ENCODE assay signal across 21 cellular contexts in the genomic region with DNA sequence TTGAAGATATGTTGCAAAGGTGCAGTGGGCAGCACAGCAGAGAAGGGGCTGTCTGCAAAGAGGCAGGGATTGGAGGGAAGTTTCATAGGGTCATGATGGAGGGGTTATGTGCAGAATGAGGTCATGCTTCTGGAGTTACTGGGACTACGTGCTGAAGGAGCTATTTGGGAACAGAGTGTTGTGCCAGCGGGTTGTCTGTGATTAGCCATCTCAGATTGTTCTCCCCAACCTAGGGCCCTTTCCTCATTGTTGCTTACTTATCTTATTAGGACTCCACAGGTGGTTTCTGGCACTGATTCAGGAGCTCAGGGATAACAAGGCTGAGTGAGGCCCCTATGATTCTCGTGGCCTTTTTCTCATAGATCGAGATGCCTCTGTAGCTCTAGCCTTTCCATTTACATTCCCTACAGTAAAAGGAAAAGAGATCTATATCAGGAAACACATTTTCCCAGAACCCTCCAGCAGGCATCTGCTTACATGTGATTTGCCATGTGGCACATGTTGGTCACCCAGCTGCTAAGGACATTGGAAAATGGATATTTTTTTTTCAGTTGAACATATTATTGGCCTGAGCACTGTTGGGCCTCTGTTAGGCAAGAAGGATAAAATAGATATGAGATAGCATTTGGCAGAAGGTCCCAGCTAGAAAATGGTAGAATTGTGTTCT.
"Had no signal": no experiment of that assay in that cellular context is flagged by ENCODE, and none has a peak within 500 bp of the region (broad histone marks: within the 10 kb centered on the region; RNA-seq: fewer than 3 reads in every experiment).

No MANE protein-coding gene starts in this region.

- H3K4me1 ChIP-seq: left ventricle myocardium inferior, suprapubic skin, transverse colon, vagina had no signal

- H3K27me3 Mint-ChIP-seq: activated naive CD4-positive, alpha-beta T cell treated with anti-CD3 and anti-CD28 coated beads, Interleukin-2, amount 10 ng/mL, durations not matched to agents 7 days and 5 days; stimulated activated naive CD8-positive, alpha-beta T cell treated with anti-CD3 and anti-CD28 coated beads, Interleukin-15, amount 100 ng/mL, for 72 hours had no signal

- H3K27ac ChIP-seq: brain microvascular endothelial cell, left ventricle myocardium inferior, suprapubic skin, transverse colon, vagina, WERI-Rb-1 had no signal

- H3K4me3 ChIP-seq: left ventricle myocardium inferior, suprapubic skin, transverse colon, vagina had no signal

- H3K4me3 Mint-ChIP-seq: activated naive CD4-positive, alpha-beta T cell treated with anti-CD3 and anti-CD28 coated beads, Interleukin-2, amount 10 ng/mL, durations not matched to agents 7 days and 5 days; stimulated activated naive CD8-positive, alpha-beta T cell treated with anti-CD3 and anti-CD28 coated beads, Interleukin-15, amount 100 ng/mL, for 72 hours had no signal

- H3K4me1 Mint-ChIP-seq: activated naive CD4-positive, alpha-beta T cell treated with anti-CD3 and anti-CD28 coated beads, Interleukin-2, amount 10 ng/mL, durations not matched to agents 7 days and 5 days; stimulated activated naive CD8-positive, alpha-beta T cell treated with anti-CD3 and anti-CD28 coated beads, Interleukin-15, amount 100 ng/mL, for 72 hours had no signal

- DNase-seq: activated CD4-positive, alpha-beta T cell treated with anti-CD3 and anti-CD28 coated beads for 1 hour; activated CD8-positive, alpha-beta memory T cell treated with anti-CD3 and anti-CD28 coated beads for 24 hours; activated CD8-positive, alpha-beta memory T cell treated with anti-CD3 and anti-CD28 coated beads, Interleukin-2, amount 50 U/mL, for 48 hours; activated effector memory CD4-positive, alpha-beta T cell treated with Interleukin-2 at 50 U/mL for 16 hours; activated naive CD4-positive, alpha-beta T cell treated with anti-CD3 and anti-CD28 coated beads, Interleukin-2, amount 10 ng/mL, durations not matched to agents 7 days and 5 days; activated T-cell treated with anti-CD3 and anti-CD28 coated beads, Interleukin-2, amount 50 U/mL, for 48 hours; aorta; brain microvascular endothelial cell; central memory CD4-positive, alpha-beta T cell; head of caudate nucleus; kidney; left ventricle myocardium inferior; mammary epithelial cell; retina; stimulated activated CD4-positive, alpha-beta T cell treated with anti-CD3 and anti-CD28 coated beads, Interleukin-12 subunit alpha, Interleukin-12 subunit beta, amount 100 ng/mL, for 4 hours; stimulated activated CD4-positive, alpha-beta T cell treated with anti-CD3 and anti-CD28 coated beads, Interleukin-2, amount 100 ng/mL, for 24 hours; stimulated activated naive CD8-positive, alpha-beta T cell treated with anti-CD3 and anti-CD28 coated beads, Interleukin-15, amount 100 ng/mL, for 72 hours; transverse colon; WERI-Rb-1 had no signal

- H3K27ac Mint-ChIP-seq: activated naive CD4-positive, alpha-beta T cell treated with anti-CD3 and anti-CD28 coated beads, Interleukin-2, amount 10 ng/mL, durations not matched to agents 7 days and 5 days; stimulated activated naive CD8-positive, alpha-beta T cell treated with anti-CD3 and anti-CD28 coated beads, Interleukin-15, amount 100 ng/mL, for 72 hours had no signal

- ATAC-seq: stimulated activated naive CD8-positive, alpha-beta T cell treated with anti-CD3 and anti-CD28 coated beads, Interleukin-15, amount 100 ng/mL, for 72 hours had no signal

- H3K9me3 Mint-ChIP-seq: stimulated activated naive CD8-positive, alpha-beta T cell treated with anti-CD3 and anti-CD28 coated beads, Interleukin-15, amount 100 ng/mL, for 72 hours had no signal

- H3K9me3 ChIP-seq: left ventricle myocardium inferior, suprapubic skin, transverse colon, vagina had no signal

- H3K27me3 ChIP-seq: brain microvascular endothelial cell, suprapubic skin, transverse colon, vagina had no signal

- H3K36me3 Mint-ChIP-seq: activated naive CD4-positive, alpha-beta T cell treated with anti-CD3 and anti-CD28 coated beads, Interleukin-2, amount 10 ng/mL, durations not matched to agents 7 days and 5 days had no signal

- H3K36me3 ChIP-seq: brain microvascular endothelial cell, left ventricle myocardium inferior, suprapubic skin, transverse colon, vagina, WERI-Rb-1 had no signal
